28 cellular contexts compared by ENCODE assay signal in the genomic region with DNA sequence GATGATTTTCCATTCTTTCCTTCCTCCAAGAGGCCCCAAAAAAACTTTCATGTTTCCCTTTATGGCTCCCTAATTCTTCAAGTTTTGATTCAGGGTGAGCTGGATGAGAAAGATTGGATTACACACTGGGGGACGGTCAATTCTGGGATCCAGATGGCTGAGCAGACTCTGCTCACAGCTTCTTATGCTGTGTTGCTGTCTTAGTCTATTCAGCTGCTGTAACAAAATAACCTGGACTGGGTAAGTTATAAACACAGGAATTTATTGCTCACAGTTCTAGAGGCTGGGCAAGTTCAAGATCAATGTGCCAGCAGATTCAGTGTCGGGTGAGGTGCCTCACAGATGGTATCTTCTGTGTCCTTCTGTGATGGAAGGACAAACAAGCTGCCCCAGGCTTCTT.
"Had no signal": no experiment of that assay in that cellular context is flagged by ENCODE, and none has a peak within 500 bp of the region (broad histone marks: within the 10 kb centered on the region; RNA-seq: fewer than 3 reads in every experiment).

No MANE protein-coding gene starts in this region.

- H3K9me3 ChIP-seq: body of pancreas, SJSA1, SK-N-SH had no signal

- ATAC-seq: activated CD8-positive, alpha-beta T cell treated with anti-CD3 and anti-CD28 coated beads for 36 hours; activated T-cell treated with anti-CD3 and anti-CD28 coated beads, Interleukin-2, amount 50 U/mL, for 72 hours; activated T-helper 17 cell treated with anti-CD3 and anti-CD28 coated beads, Interleukin-2, amount 50 U/mL, for 72 hours; body of pancreas; Panc1 had no signal

- H3K4me2 ChIP-seq: KMS-11, SK-N-SH had no signal

- H3K9ac ChIP-seq: KMS-11, SK-N-SH had no signal

- H3K4me3 ChIP-seq: body of pancreas, SJSA1 had no signal

- H3K9me2 ChIP-seq: SK-N-SH had no signal

- H3K27me3 ChIP-seq: body of pancreas had no signal

- DNase-seq: activated CD4-positive, alpha-beta T cell treated with anti-CD3 and anti-CD28 coated beads, Interleukin-2, amount 10 ng/mL, durations not matched to agents 24 days and 14 days; activated CD4-positive, alpha-beta T cell treated with anti-CD3 and anti-CD28 coated beads, Interleukin-2, amount 50 U/mL, for 4 hours; activated CD8-positive, alpha-beta T cell treated with anti-CD3 and anti-CD28 coated beads for 36 hours; activated effector memory CD4-positive, alpha-beta T cell treated with anti-CD3 and anti-CD28 coated beads, Interleukin-2, amount 50 U/mL, for 16 hours; activated naive CD4-positive, alpha-beta T cell treated with Interleukin-2 at 50 U/mL for 16 hours; activated naive CD8-positive, alpha-beta T cell treated with anti-CD3 and anti-CD28 coated beads, Interleukin-2, amount 10 ng/mL, durations not matched to agents 7 days and 5 days; activated T-cell treated with anti-CD3 and anti-CD28 coated beads, Interleukin-2, amount 50 U/mL, for 1 hour; activated T-cell treated with anti-CD3 and anti-CD28 coated beads, Interleukin-2, amount 50 U/mL, for 72 hours; amygdala; body of pancreas; caudate nucleus; MM.1S; MV-4-11; NCI-H1092; NCI-H1436 treated with DMSO at 0.1 percent for 48 hours; NCI-H1694 treated with DMSO at 0.1 percent for 48 hours; NCI-H2029 treated with DMSO at 0.1 percent for 48 hours; NCI-H2107; NCI-H226; NCI-H446 treated with DMSO at 0.1 percent for 48 hours; NCI-H524; NCI-H69; SHP77 treated with DMSO at 0.1 percent for 48 hours; SK-N-SH had no signal

- H3K4me1 ChIP-seq: SJSA1 had no signal

- H3K27ac ChIP-seq: body of pancreas, KMS-11, SJSA1 had no signal

- H3K36me3 ChIP-seq: SJSA1 had no signal
